In genomic region chr6:100078509-100078908, GRCh38 we compare ENCODE assay signal across 8 cellular contexts.
A peak's percentile ranks its signal among the peaks of the same experiment; 100 is the strongest.
DNase-seq lines count a peak whose midpoint lies in the region; ATAC-seq, FAIRE-seq and TF ChIP-seq lines count a peak whose summit lies in the region.

No MANE protein-coding gene starts in this region.

- no peaks in the 10 kb centered on the region for H3K36me3 Mint-ChIP-seq in astrocyte (ENCODE audit: low read depth, unreplicated experiment)
- H3K36me3 Mint-ChIP-seq in CD8-positive, alpha-beta T cell = no peaks in the 10 kb centered on the region

- no peaks in the 10 kb centered on the region for H4K20me1 ChIP-seq in astrocyte (ENCODE audit: insufficient read depth, low read length)

- no peak overlapping the region for H2AK5ac ChIP-seq in mesendoderm (ENCODE audit: low read length)

- CTCF ChIA-PET in CD8-positive, alpha-beta T cell (lab: Charles Lee) = no interaction called here

- no peak overlapping the region for H3K23ac ChIP-seq in mesendoderm (ENCODE audit: low read length)

- H3K27ac ChIP-seq in astrocyte (ENCODE audit: low read depth, low read length) (no peak overlapping the region), mesendoderm (ENCODE audit: low read depth, low read length) (no peak overlapping the region)
- no peak overlapping the region for H3K27ac ChIP-seq in CD8-positive, alpha-beta T cell (ENCODE audit: low read depth, low read length)

- intact Hi-C loops in CD8-positive, alpha-beta T cell (cut with DNase I, micrococcal nuclease) = no loop called here

- H3K36me3 ChIP-seq in astrocyte (ENCODE audit: insufficient read depth, low read length) = no peaks in the 10 kb centered on the region
- no peaks in the 10 kb centered on the region for H3K36me3 ChIP-seq in mesendoderm (ENCODE audit: control insufficient read depth, insufficient read depth, low read length)
- no peaks in the 10 kb centered on the region for H3K36me3 ChIP-seq in CD8-positive, alpha-beta T cell (ENCODE audit: insufficient read depth, low read length)

- no peaks in the 10 kb centered on the region for H3K9me3 Mint-ChIP-seq in astrocyte (ENCODE audit: unreplicated experiment)
- H3K9me3 Mint-ChIP-seq in CD8-positive, alpha-beta T cell = no peaks in the 10 kb centered on the region

- H3K4me3 Mint-ChIP-seq in astrocyte (ENCODE audit: unreplicated experiment) = no peak overlapping the region
- no peak overlapping the region for H3K4me3 Mint-ChIP-seq in CD8-positive, alpha-beta T cell

- no peak overlapping the region for H3K4ac ChIP-seq in mesendoderm (ENCODE audit: low read depth, low read length)

- H3K18ac ChIP-seq in mesendoderm (ENCODE audit: low read length) = no peak overlapping the region

- no peak overlapping the region for H3K9ac ChIP-seq in astrocyte (ENCODE audit: low read length)
- no peak overlapping the region for H3K9ac ChIP-seq in mesendoderm (ENCODE audit: low read length)

- no peak overlapping the region for H3K27ac Mint-ChIP-seq in astrocyte (ENCODE audit: unreplicated experiment)
- H3K27ac Mint-ChIP-seq in CD8-positive, alpha-beta T cell = no peak overlapping the region

- no peak overlapping the region for H4K8ac ChIP-seq in mesendoderm (ENCODE audit: low read depth, low read length)

- WGBS in mesendoderm (ENCODE audit: extremely low coverage, insufficient coverage, low lambda C conversion rate) = no CpG with 5 or more reads among the region's 5 CpGs

- H3K4me1 ChIP-seq in astrocyte (ENCODE audit: insufficient read depth, low read length) = no peaks in the 10 kb centered on the region
- H3K4me1 ChIP-seq in mesendoderm (ENCODE audit: control insufficient read depth, low read depth, low read length) = no peaks in the 10 kb centered on the region
- no peaks in the 10 kb centered on the region for H3K4me1 ChIP-seq in CD8-positive, alpha-beta T cell (ENCODE audit: insufficient read depth, low read length)

- no peaks in the 10 kb centered on the region for H3K79me2 ChIP-seq in astrocyte (ENCODE audit: insufficient read depth, low read length)
- H3K79me2 ChIP-seq in mesendoderm (ENCODE audit: control insufficient read depth, insufficient read depth, low read length) = no peaks in the 10 kb centered on the region

- H3K27me3 ChIP-seq in astrocyte (ENCODE audit: insufficient read depth, low read length) (peaks cover 2% of the 10 kb centered on the region), mesendoderm (ENCODE audit: insufficient read depth, low read length, poor library complexity) (no peaks in the 10 kb centered on the region)
- no peaks in the 10 kb centered on the region for H3K27me3 ChIP-seq in CD8-positive, alpha-beta T cell (ENCODE audit: insufficient read depth, low read length)

- H3K4me3 ChIP-seq in astrocyte (ENCODE audit: insufficient read depth, low read depth, low read length) (no peak overlapping the region), mesendoderm (ENCODE audit: low read length) (no peak overlapping the region)
- no peak overlapping the region for H3K4me3 ChIP-seq in CD8-positive, alpha-beta T cell (ENCODE audit: low read depth, low read length)

- H3K9me3 ChIP-seq in astrocyte (ENCODE audit: insufficient read depth, low read depth, low read length) = no peaks in the 10 kb centered on the region
- no peaks in the 10 kb centered on the region for H3K9me3 ChIP-seq in CD8-positive, alpha-beta T cell (ENCODE audit: low read length)

- no peak overlapping the region for H2AFZ ChIP-seq in astrocyte (ENCODE audit: low read depth, low read length)

- H3K4me2 ChIP-seq in astrocyte (ENCODE audit: low read length) (no peak overlapping the region), mesendoderm (ENCODE audit: low read length) (no peak overlapping the region)

- no peak overlapping the region for H2BK120ac ChIP-seq in mesendoderm (ENCODE audit: low read depth, low read length)

- H2BK15ac ChIP-seq in mesendoderm (replicated peaks; ENCODE audit: low read depth) = no peak overlapping the region

- no peak overlapping the region for H4K5ac ChIP-seq in mesendoderm (ENCODE audit: low read length)

- no peaks in the 10 kb centered on the region for H3K4me1 Mint-ChIP-seq in astrocyte (ENCODE audit: low read depth, unreplicated experiment)
- H3K4me1 Mint-ChIP-seq in CD8-positive, alpha-beta T cell (ENCODE audit: low read depth) = no peaks in the 10 kb centered on the region

- H2BK5ac ChIP-seq in mesendoderm (ENCODE audit: low read length) = no peak overlapping the region

- H3K79me1 ChIP-seq in mesendoderm (ENCODE audit: low read length) = no peaks in the 10 kb centered on the region

- POLR2A ChIA-PET in CD8-positive, alpha-beta T cell (lab: Charles Lee) = no interaction called here

- H3K27me3 Mint-ChIP-seq in astrocyte (ENCODE audit: low read depth, unreplicated experiment) = no peaks in the 10 kb centered on the region
- peaks cover 2% of the 10 kb centered on the region for H3K27me3 Mint-ChIP-seq in CD8-positive, alpha-beta T cell (ENCODE audit: low read depth)

- ATAC-seq in HG02678 (IDR thresholded peaks at IDR 0.05; ENCODE audit: unreplicated experiment) = peak; percentile 48
- no peak for ATAC-seq in CD8-positive, alpha-beta T cell
- no peak for ATAC-seq in GM21360 (IDR thresholded peaks at IDR 0.05; ENCODE audit: unreplicated experiment)
- ATAC-seq in HG02885 (IDR thresholded peaks at IDR 0.05; ENCODE audit: poor library complexity, unreplicated experiment) = no peak

- FAIRE-seq in astrocyte (lab: Jason Lieb, UNC) = no peak

- H3K56ac ChIP-seq in mesendoderm (ENCODE audit: low read length) = no peak overlapping the region

- peak; percentile 55 for DNase-seq in EL
- peak; percentile 36 for DNase-seq in astrocyte (ENCODE audit: low read depth)
- DNase-seq in mesendoderm = peak; percentile 70
- no peak for DNase-seq in activated gamma-delta T cell treated with Interleukin-2 at 50 U/mL for 16 hours
- DNase-seq in CD8-positive, alpha-beta T cell = no peak

- peak; percentile 30 for TF ChIP-seq CTCF in astrocyte (IDR thresholded peaks at IDR 0.05; ENCODE audit: insufficient read depth, low read depth, low read length)
- TF ChIP-seq CTCF in CD8-positive, alpha-beta T cell (IDR thresholded peaks at IDR 0.05) = no peak

Comparison
In these comparisons a context has a peak if more than half of its experiments do, and no peak if none do; other contexts are left out.
1. DNase-seq: peak in EL (single experiment), astrocyte (single experiment) and mesendoderm (single experiment); none in activated gamma-delta T cell treated with Interleukin-2 at 50 U/mL for 16 hours (single experiment) and CD8-positive, alpha-beta T cell (0 of 7).